ENCODE assay signal across 8 cellular contexts in genomic region chr13:99495478-99496321, GRCh38. TPM values are rescaled to one million over a fixed set of nuclear protein-coding genes. Genes with fewer than 3 reads are reported as not detected.
DNase-seq lines count a peak whose midpoint lies in the region; ATAC-seq and TF ChIP-seq lines count a peak whose summit lies in the region.

No MANE protein-coding gene starts in this region.

- TF ChIP-seq CTCF in H9 (conservative IDR thresholded peaks at IDR 0.05): no peak

- H3K27me3 ChIP-seq in H9 (ENCODE audit: insufficient read depth, low read length) (no peaks in the 10 kb centered on the region), muscle layer of colon (ENCODE audit: control insufficient read depth in 1 of 2, insufficient read depth in 2 of 2, low read length in 2 of 2) (no peaks in the 10 kb centered on the region), H7 (ENCODE audit: control insufficient read depth, insufficient read depth, low read length) (no peaks in the 10 kb centered on the region)

- H2AFZ ChIP-seq in H9 (ENCODE audit: low read length): no peak overlapping the region

- H3K4me1 ChIP-seq in H9 (ENCODE audit: insufficient read depth, low read length) (no peaks in the 10 kb centered on the region), muscle layer of colon (ENCODE audit: insufficient read depth, low read length) (peaks cover 22% of the 10 kb centered on the region)

- H3K36me3 Mint-ChIP-seq in H9 (ENCODE audit: insufficient read depth in 1 of 3, low read depth in 3 of 3): peaks cover 5 to 37% (median 12%) of the 10 kb centered on the region in 3 experiments
- peaks cover 13% of the 10 kb centered on the region for H3K36me3 Mint-ChIP-seq in activated T-helper 1 cell treated with anti-CD3 and anti-CD28 coated beads, Interleukin-12 subunit alpha, Interleukin-12 subunit beta, Interleukin-2, Interleukin-4 antibody, amounts not matched to agents 30 ng/mL and 10 ng/mL and 1 ng/mL, durations not matched to agents 14 hours and 24 hours and 36 hours (ENCODE audit: low read depth)

- H3K4me3 ChIP-seq in muscle layer of colon (ENCODE audit: low read depth in 1 of 2, low read length in 2 of 2): peak overlapping the region in 1 of 2 donors; percentile 65
- H3K4me3 ChIP-seq in H7 (ENCODE audit: insufficient read depth, low read depth, low read length): no peak overlapping the region

- H2BK12ac ChIP-seq in H9 (ENCODE audit: insufficient read length, low read depth, low read length): no peak overlapping the region

- H3K4me2 ChIP-seq in H9 (ENCODE audit: insufficient read depth, insufficient read length, low read length): peak overlapping the region; percentile 13

- H3T11ph ChIP-seq in H9 (ENCODE audit: low read length): no peak overlapping the region

- H4K91ac ChIP-seq in H9 (ENCODE audit: insufficient read length, low read depth, low read length): no peak overlapping the region

- no peak overlapping the region for H3K14ac ChIP-seq in H9 (ENCODE audit: insufficient read depth, low read length)

- H2AK5ac ChIP-seq in H9 (ENCODE audit: insufficient read length, low read length): no peak overlapping the region

- no peak overlapping the region for H2BK5ac ChIP-seq in H9 (ENCODE audit: insufficient read length, low read length)

- intact Hi-C loops in activated T-helper 1 cell treated with anti-CD3 and anti-CD28 coated beads, Interleukin-12 subunit alpha, Interleukin-12 subunit beta, Interleukin-2, Interleukin-4 antibody, amounts not matched to agents 30 ng/mL and 10 ng/mL and 1 ng/mL, durations not matched to agents 14 hours and 24 hours and 36 hours (cut with micrococcal nuclease): loop anchor here (1.0 to 10.0 kb wide), 5 partner anchors 111 to 1177 kb away; partner anchors contain the start of genes CLYBL, STK24 and TMTC4

- H3K36me3 ChIP-seq in muscle layer of colon (ENCODE audit: insufficient read depth, low read length) (no peaks in the 10 kb centered on the region), H7 (replicated peaks; ENCODE audit: control insufficient read depth, insufficient read depth, low read length) (no peaks in the 10 kb centered on the region)

- H3K23ac ChIP-seq in H9 (ENCODE audit: insufficient read length, low read depth, low read length): no peak overlapping the region

- no peak overlapping the region for H2BK20ac ChIP-seq in H9 (ENCODE audit: low read depth, low read length, poor library complexity, severe bottlenecking)

- peaks cover 31 to 36% of the 10 kb centered on the region in 2 experiments for H3K4me1 Mint-ChIP-seq in H9
- peaks cover 47% of the 10 kb centered on the region for H3K4me1 Mint-ChIP-seq in activated T-helper 1 cell treated with anti-CD3 and anti-CD28 coated beads, Interleukin-12 subunit alpha, Interleukin-12 subunit beta, Interleukin-2, Interleukin-4 antibody, amounts not matched to agents 30 ng/mL and 10 ng/mL and 1 ng/mL, durations not matched to agents 14 hours and 24 hours and 36 hours (ENCODE audit: low read depth)

- H2BK15ac ChIP-seq in H9 (ENCODE audit: low read depth, low read length): no peak overlapping the region

- no peaks in the 10 kb centered on the region for H3K79me1 ChIP-seq in H9 (ENCODE audit: insufficient read depth, low read depth, low read length, poor library complexity, severe bottlenecking)

- no peak overlapping the region for H3K27ac ChIP-seq in H9 (ENCODE audit: insufficient read length, low read depth, low read length)
- H3K27ac ChIP-seq in muscle layer of colon (ENCODE audit: low read depth, low read length): peak overlapping the region; percentile 17

- H3K23me2 ChIP-seq in H9 (ENCODE audit: insufficient read length, low read depth, low read length, poor library complexity, severe bottlenecking): peaks cover 6% of the 10 kb centered on the region

- no peaks in the 10 kb centered on the region for H3K79me2 ChIP-seq in H9 (ENCODE audit: insufficient read depth, low read length)

- no CpG with 5 or more reads among the region's 10 CpGs for WGBS in H9 (ENCODE audit: extremely low coverage, insufficient read length, low lambda C conversion rate)

- peaks cover 2% of the 10 kb centered on the region; the same call in 1 of the 2 replicates for H3K27me3 Mint-ChIP-seq in H9 (ENCODE audit: low read depth)
- no peaks in the 10 kb centered on the region for H3K27me3 Mint-ChIP-seq in activated T-helper 1 cell treated with anti-CD3 and anti-CD28 coated beads, Interleukin-12 subunit alpha, Interleukin-12 subunit beta, Interleukin-2, Interleukin-4 antibody, amounts not matched to agents 30 ng/mL and 10 ng/mL and 1 ng/mL, durations not matched to agents 14 hours and 24 hours and 36 hours (ENCODE audit: insufficient read depth)

- H3K9me3 Mint-ChIP-seq in H9: peaks cover 27 to 28% of the 10 kb centered on the region in 2 experiments; a peak in 4 of 5 replicates
- H3K9me3 Mint-ChIP-seq in activated T-helper 1 cell treated with anti-CD3 and anti-CD28 coated beads, Interleukin-12 subunit alpha, Interleukin-12 subunit beta, Interleukin-2, Interleukin-4 antibody, amounts not matched to agents 30 ng/mL and 10 ng/mL and 1 ng/mL, durations not matched to agents 14 hours and 24 hours and 36 hours: peaks cover 14% of the 10 kb centered on the region

- H3K4ac ChIP-seq in H9 (ENCODE audit: low read depth, low read length): no peak overlapping the region

- H3K9ac ChIP-seq in H9 (ENCODE audit: extremely low read depth, insufficient read length, low read length): no peak overlapping the region
- H3K9ac ChIP-seq in muscle layer of colon (ENCODE audit: low read length): no peak overlapping the region

- DNase-seq in A172 (ENCODE audit: low spot score): peak; percentile 27
- DNase-seq in H9: no peak
- no peak for DNase-seq in activated T-helper 1 cell treated with anti-CD3 and anti-CD28 coated beads, Interleukin-12 subunit alpha, Interleukin-12 subunit beta, Interleukin-2, Interleukin-4 antibody, amounts not matched to agents 30 ng/mL and 10 ng/mL and 1 ng/mL, durations not matched to agents 14 hours and 24 hours and 36 hours (ENCODE audit: low spot score)
- no peak for DNase-seq in H7
- no peak for DNase-seq in AG08395 (ENCODE audit: low spot score)
- DNase-seq in occipital lobe (lab: John Stamatoyannopoulos, UW): no peak

- no peak overlapping the region for H3K56ac ChIP-seq in H9 (ENCODE audit: insufficient read length, low read depth, low read length)

- no peak for ATAC-seq in GM21786 (IDR thresholded peaks at IDR 0.05; ENCODE audit: unreplicated experiment)

- H3K9me3 ChIP-seq in H9 (ENCODE audit: control insufficient read depth, low read depth, low read length): no peaks in the 10 kb centered on the region
- H3K9me3 ChIP-seq in muscle layer of colon (ENCODE audit: low read length): no peaks in the 10 kb centered on the region

- no peak overlapping the region for H2BK120ac ChIP-seq in H9 (ENCODE audit: low read depth, low read length, poor library complexity, severe bottlenecking)

- no peak overlapping the region for H4K8ac ChIP-seq in H9 (replicated peaks; ENCODE audit: insufficient read length, low read depth, low read length)

- H4K5ac ChIP-seq in H9 (ENCODE audit: insufficient read length, low read depth, low read length): no peak overlapping the region

- peak overlapping the region in 1 of 2 experiments; percentile 31; a peak in 2 of 5 replicates for H3K4me3 Mint-ChIP-seq in H9
- H3K4me3 Mint-ChIP-seq in activated T-helper 1 cell treated with anti-CD3 and anti-CD28 coated beads, Interleukin-12 subunit alpha, Interleukin-12 subunit beta, Interleukin-2, Interleukin-4 antibody, amounts not matched to agents 30 ng/mL and 10 ng/mL and 1 ng/mL, durations not matched to agents 14 hours and 24 hours and 36 hours: peak overlapping the region; percentile 85

- no peak overlapping the region for H3K18ac ChIP-seq in H9 (ENCODE audit: insufficient read length, low read depth, low read length)

- H4K20me1 ChIP-seq in H9 (ENCODE audit: control insufficient read depth, insufficient read depth, insufficient read length): no peaks in the 10 kb centered on the region

- H3K27ac Mint-ChIP-seq in H9: peak overlapping the region; percentile 34 to 95 (median 87); a peak in 5 of 7 replicates
- H3K27ac Mint-ChIP-seq in activated T-helper 1 cell treated with anti-CD3 and anti-CD28 coated beads, Interleukin-12 subunit alpha, Interleukin-12 subunit beta, Interleukin-2, Interleukin-4 antibody, amounts not matched to agents 30 ng/mL and 10 ng/mL and 1 ng/mL, durations not matched to agents 14 hours and 24 hours and 36 hours: peak overlapping the region; percentile 87

RNA-seq across cellular contexts. Expression of gene TM9SF2, which starts 5.6 kb away (rescaled TPM):
- total RNA-seq in A172 (2014; rRNA removed; shearing (Covaris generic)): 220 and 229 TPM in 2 replicates
- total RNA-seq in H9 (2021): 85.7 and 86.1 TPM in 2 replicates
- 59.1 and 62.6 TPM in 2 replicates for total RNA-seq in activated T-helper 1 cell treated with anti-CD3 and anti-CD28 coated beads, Interleukin-12 subunit alpha, Interleukin-12 subunit beta, Interleukin-2, Interleukin-4 antibody, amounts not matched to agents 30 ng/mL and 10 ng/mL and 1 ng/mL, durations not matched to agents 14 hours and 24 hours and 36 hours
- total RNA-seq in H7 (2014; rRNA removed; shearing (Covaris generic)): 75.3 and 88.8 TPM in 2 replicates
- total RNA-seq in occipital lobe: 129 TPM
